Comparison of ENCODE assay signal across 5 cellular contexts in the genomic region with DNA sequence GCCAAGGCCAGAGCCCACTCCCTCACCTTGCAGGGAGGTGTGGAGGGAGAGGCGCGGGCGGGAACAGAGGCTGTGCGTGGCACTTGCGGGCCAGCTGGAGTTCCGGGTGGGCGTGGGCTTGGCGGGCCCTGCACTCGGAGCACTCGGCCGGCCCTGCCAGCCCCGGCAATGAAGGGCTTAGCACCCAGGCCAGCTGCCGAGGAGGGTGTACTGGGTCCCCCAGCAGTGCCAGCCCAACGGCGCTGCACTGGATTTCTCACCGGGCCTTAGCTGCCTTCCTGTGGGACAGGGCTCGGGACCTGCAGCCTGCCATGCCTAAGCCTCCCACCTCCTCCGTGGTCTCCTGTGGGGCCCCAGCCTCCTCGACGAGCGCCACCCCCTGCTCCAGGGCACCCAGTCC.
"Had no signal": no experiment of that assay in that cellular context is flagged by ENCODE, and none has a peak within 500 bp of the region (broad histone marks: within the 10 kb centered on the region; RNA-seq: fewer than 3 reads in every experiment).

No MANE protein-coding gene starts in this region.

- H3K4me3 ChIP-seq: K562 had no signal

- H3K27ac ChIP-seq: HL-60 had no signal

- H3K27ac Mint-ChIP-seq: IgD-negative memory B cell had no signal

- H3K36me3 Mint-ChIP-seq: IgD-negative memory B cell had no signal

- H3K4me1 Mint-ChIP-seq: IgD-negative memory B cell had no signal

- H3K4me3 Mint-ChIP-seq: IgD-negative memory B cell had no signal

- DNase-seq: IMR-90, KBM-7 had no signal
